8 cellular contexts compared by ENCODE assay signal in the genomic region with DNA sequence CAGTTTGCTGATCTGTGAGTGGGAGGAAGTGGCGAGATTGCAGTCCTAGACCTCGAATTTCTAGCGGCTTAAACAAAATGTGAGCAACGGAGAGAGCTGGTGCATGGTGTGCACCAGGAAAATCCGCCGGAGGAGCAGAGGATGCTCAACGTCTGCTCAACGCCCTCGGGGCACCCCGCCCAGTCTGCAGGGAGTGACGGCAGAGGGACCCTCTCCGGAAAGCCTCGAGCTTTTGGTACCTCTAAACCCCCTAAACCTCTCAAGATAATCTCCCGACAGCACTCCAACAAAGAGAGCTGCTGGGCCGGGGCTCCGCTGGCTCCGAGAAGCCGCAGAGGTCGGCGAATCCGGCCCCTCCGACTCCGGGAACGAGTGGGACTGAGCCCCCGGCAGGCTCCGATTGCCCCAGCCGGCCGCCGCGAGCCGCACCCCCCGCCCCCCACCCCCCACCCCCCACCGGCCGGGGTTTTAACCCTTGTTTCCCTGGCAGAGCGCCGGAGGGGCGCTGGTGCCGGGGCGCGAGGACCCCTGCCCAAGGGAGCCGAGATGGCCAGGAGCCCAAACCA. TPM values are rescaled to one million over a fixed set of nuclear protein-coding genes. Genes with fewer than 3 reads are reported as not detected.
DNase-seq lines count a peak whose midpoint lies in the region; ATAC-seq lines count a peak whose summit lies in the region.

No MANE protein-coding gene starts in this region.

- no peak overlapping the region for H2BK5ac ChIP-seq in mesendoderm (ENCODE audit: low read length)

- no peak overlapping the region for H2BK120ac ChIP-seq in mesendoderm (ENCODE audit: low read depth, low read length)

- peaks cover 25% of the 10 kb centered on the region for H3K27me3 ChIP-seq in mesendoderm (ENCODE audit: insufficient read depth, low read length, poor library complexity)

- H4K5ac ChIP-seq in mesendoderm (ENCODE audit: low read length), result no peak overlapping the region

- WGBS in mesendoderm (ENCODE audit: extremely low coverage, insufficient coverage, low lambda C conversion rate), result no CpG with 5 or more reads among the region's 41 CpGs

- no peaks in the 10 kb centered on the region for H3K36me3 ChIP-seq in mesendoderm (ENCODE audit: control insufficient read depth, insufficient read depth, low read length)

- H3K27ac ChIP-seq in mesendoderm (ENCODE audit: low read depth, low read length), result no peak overlapping the region

- H3K27me3 Mint-ChIP-seq in activated naive CD8-positive, alpha-beta T cell treated with anti-CD3 and anti-CD28 coated beads, Interleukin-2, amount 10 ng/mL, durations not matched to agents 7 days and 5 days, result peaks cover 80% of the 10 kb centered on the region

- H3K4me2 ChIP-seq in mesendoderm (ENCODE audit: low read length), result peak overlapping the region; percentile 77

- H3K56ac ChIP-seq in mesendoderm (ENCODE audit: low read length), result peak overlapping the region; percentile 76

- intact Hi-C loops in left colon (cut with DNase I, micrococcal nuclease), result no loop called here

- peaks cover 14% of the 10 kb centered on the region for H3K4me1 Mint-ChIP-seq in activated naive CD8-positive, alpha-beta T cell treated with anti-CD3 and anti-CD28 coated beads, Interleukin-2, amount 10 ng/mL, durations not matched to agents 7 days and 5 days

- H3K4me3 ChIP-seq in mesendoderm (ENCODE audit: low read length), result peak overlapping the region; percentile 40

- H3K4me3 Mint-ChIP-seq in activated naive CD8-positive, alpha-beta T cell treated with anti-CD3 and anti-CD28 coated beads, Interleukin-2, amount 10 ng/mL, durations not matched to agents 7 days and 5 days, result peak overlapping the region; percentile 66

- no peak overlapping the region for H2AK5ac ChIP-seq in mesendoderm (ENCODE audit: low read length)

- H3K18ac ChIP-seq in mesendoderm (ENCODE audit: low read length), result no peak overlapping the region

- peak; percentile 6 for DNase-seq in stimulated activated CD4-positive, alpha-beta T cell treated with anti-CD3 and anti-CD28 coated beads, Interleukin-4, amount 100 ng/mL, for 1 hour
- no peak for DNase-seq in stimulated activated CD4-positive, alpha-beta T cell treated with anti-CD3 and anti-CD28 coated beads, Interleukin-4, amount 100 ng/mL, for 24 hours
- no peak for DNase-seq in activated naive CD8-positive, alpha-beta T cell treated with anti-CD3 and anti-CD28 coated beads, Interleukin-2, amount 10 ng/mL, durations not matched to agents 7 days and 5 days
- DNase-seq in mesendoderm (no peak), left colon (no peak), OCI-M2 (lab: John Stamatoyannopoulos, UW; ENCODE audit: unreplicated experiment) (no peak)
- DNase-seq in stimulated activated CD8-positive, alpha-beta memory T cell treated with anti-CD3 and anti-CD28 coated beads, Interleukin-4, amount 100 ng/mL, for 48 hours, result no peak

- H3K36me3 Mint-ChIP-seq in activated naive CD8-positive, alpha-beta T cell treated with anti-CD3 and anti-CD28 coated beads, Interleukin-2, amount 10 ng/mL, durations not matched to agents 7 days and 5 days, result peaks cover 3% of the 10 kb centered on the region

- H4K8ac ChIP-seq in mesendoderm (ENCODE audit: low read depth, low read length), result no peak overlapping the region

- no peak overlapping the region for H3K23ac ChIP-seq in mesendoderm (ENCODE audit: low read length)

- H3K79me1 ChIP-seq in mesendoderm (ENCODE audit: low read length), result no peaks in the 10 kb centered on the region

- no peak overlapping the region for H2BK15ac ChIP-seq in mesendoderm (replicated peaks; ENCODE audit: low read depth)

- H3K27ac Mint-ChIP-seq in activated naive CD8-positive, alpha-beta T cell treated with anti-CD3 and anti-CD28 coated beads, Interleukin-2, amount 10 ng/mL, durations not matched to agents 7 days and 5 days, result no peak overlapping the region

- POLR2A ChIA-PET in activated naive CD8-positive, alpha-beta T cell treated with anti-CD3 and anti-CD28 coated beads, Interleukin-2, amount 10 ng/mL, durations not matched to agents 7 days and 5 days (lab: Charles Lee), result interaction anchor here (1.9 kb wide), 1 partner anchor 41 kb away, joined by 5 read pairs; the partner anchor contains the start of gene DIS3L

- ATAC-seq in activated naive CD8-positive, alpha-beta T cell treated with anti-CD3 and anti-CD28 coated beads, Interleukin-2, amount 10 ng/mL, durations not matched to agents 7 days and 5 days (ENCODE audit: low read depth), result peak; percentile 24
- no peak for ATAC-seq in left colon
- no peak for ATAC-seq in HG02981 (IDR thresholded peaks at IDR 0.05; ENCODE audit: unreplicated experiment)

- no peak overlapping the region for H3K4ac ChIP-seq in mesendoderm (ENCODE audit: low read depth, low read length)

- no peaks in the 10 kb centered on the region for H3K9me3 Mint-ChIP-seq in activated naive CD8-positive, alpha-beta T cell treated with anti-CD3 and anti-CD28 coated beads, Interleukin-2, amount 10 ng/mL, durations not matched to agents 7 days and 5 days

- H3K9ac ChIP-seq in mesendoderm (ENCODE audit: low read length), result peak overlapping the region; percentile 46

- no peaks in the 10 kb centered on the region for H3K79me2 ChIP-seq in mesendoderm (ENCODE audit: control insufficient read depth, insufficient read depth, low read length)

- peaks cover 3% of the 10 kb centered on the region for H3K4me1 ChIP-seq in mesendoderm (ENCODE audit: control insufficient read depth, low read depth, low read length)

RNA-seq across cellular contexts. Expression of gene MEGF11, which starts 1.7 kb away (rescaled TPM):
- total RNA-seq in activated naive CD8-positive, alpha-beta T cell treated with anti-CD3 and anti-CD28 coated beads, Interleukin-2, amount 10 ng/mL, durations not matched to agents 7 days and 5 days, result not detected
- 0.94 TPM for polyA plus RNA-seq in mesendoderm (2013, experiment 1 of 2)
- polyA plus RNA-seq in mesendoderm (2013, experiment 2 of 2), result 1.5 TPM
- not detected for total RNA-seq in left colon

RNA-seq across cellular contexts. Expression of gene DIS3L, which starts 41.5 kb away (rescaled TPM):
- total RNA-seq in activated naive CD8-positive, alpha-beta T cell treated with anti-CD3 and anti-CD28 coated beads, Interleukin-2, amount 10 ng/mL, durations not matched to agents 7 days and 5 days, result 10 to 100 TPM; 27.2 to 27.8 TPM
- 15.9 TPM for polyA plus RNA-seq in mesendoderm (2013, experiment 1 of 2)
- 15.1 TPM for polyA plus RNA-seq in mesendoderm (2013, experiment 2 of 2)
- total RNA-seq in left colon, result 10 to 100 TPM; 20.1 to 24.4 TPM
